In the genomic region with DNA sequence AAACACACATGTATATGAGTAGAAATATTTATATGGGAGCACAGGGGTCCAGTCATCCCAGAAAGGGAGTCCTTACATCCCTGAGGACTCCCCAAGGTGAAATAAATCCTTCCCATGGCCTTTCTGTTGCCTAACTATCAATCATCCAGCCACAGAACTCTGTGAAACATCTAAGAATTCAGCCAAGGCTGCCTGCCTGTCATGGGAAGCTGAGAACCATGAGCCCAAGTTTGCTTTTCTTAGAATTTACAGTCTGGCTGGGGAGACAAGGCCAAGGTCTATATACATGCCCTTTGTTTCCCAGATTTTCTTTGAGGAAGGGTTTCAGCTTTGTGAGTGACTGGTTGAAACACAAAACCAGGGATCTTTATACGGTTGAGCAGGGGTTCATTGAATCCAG, we compare ENCODE assay signal across 13 cellular contexts. TPM values are rescaled to one million over a fixed set of nuclear protein-coding genes. Genes with fewer than 3 reads are reported as not detected.
DNase-seq lines count a peak whose midpoint lies in the region; ATAC-seq and TF ChIP-seq lines count a peak whose summit lies in the region.
"Had no signal": no experiment of that assay in that cellular context is flagged by ENCODE, and none has a peak within 500 bp of the region (broad histone marks: within the 10 kb centered on the region; RNA-seq: fewer than 3 reads in every experiment).

No MANE protein-coding gene starts in this region.

- H3K9me3 Mint-ChIP-seq in dendritic cell treated with granulocyte-macrophage colony-stimulating factor and Interleukin-4, amounts not matched to agents 40 ng/mL and 50 ng/mL, for 4 days = no peaks in the 10 kb centered on the region

- peaks cover 6% of the 10 kb centered on the region for H3K36me3 Mint-ChIP-seq in dendritic cell treated with granulocyte-macrophage colony-stimulating factor and Interleukin-4, amounts not matched to agents 40 ng/mL and 50 ng/mL, for 4 days (ENCODE audit: low read depth)

- TF ChIP-seq POLR2A in testis (IDR thresholded peaks at IDR 0.05) = no peak

- H3K27me3 Mint-ChIP-seq in dendritic cell treated with granulocyte-macrophage colony-stimulating factor and Interleukin-4, amounts not matched to agents 40 ng/mL and 50 ng/mL, for 4 days = peaks cover 20% of the 10 kb centered on the region

- H3K9me3 ChIP-seq in mesodermal cell (ENCODE audit: control insufficient read depth, low read length) (peaks cover 8% of the 10 kb centered on the region), testis (no peaks in the 10 kb centered on the region)

- WGBS in mesodermal cell (ENCODE audit: insufficient coverage in 2 of 2), 2 experiments = 89 to 100% methylated on average over 1 of the region's 1 CpG
- WGBS in testis, 2 donors = 29 to 32% methylated on average over 1 of the region's 1 CpG

- DNase-seq in M059J (ENCODE audit: low read depth) (peak; percentile 47), testis (no peak), T-helper 1 cell (no peak)
- no peak for DNase-seq in stimulated activated CD8-positive, alpha-beta memory T cell treated with anti-CD3 and anti-CD28 coated beads, Interleukin-4, amount 100 ng/mL, for 48 hours
- DNase-seq: NCI-H146, T-helper 9 cell had no signal

- H3K36me3 ChIP-seq in mesodermal cell (ENCODE audit: control insufficient read depth, insufficient read depth, low read length) (peaks cover 12% of the 10 kb centered on the region), testis (ENCODE audit: low read depth, missing control alignments) (no peaks in the 10 kb centered on the region)

- H3K4me1 ChIP-seq in mesodermal cell (ENCODE audit: control insufficient read depth, insufficient read depth, low read length, poor library complexity, severe bottlenecking) (peaks cover 8% of the 10 kb centered on the region), testis (peaks cover 22% of the 10 kb centered on the region)

- no peaks in the 10 kb centered on the region for H3K27me3 ChIP-seq in testis

- peaks cover 72% of the 10 kb centered on the region for H3K4me1 Mint-ChIP-seq in dendritic cell treated with granulocyte-macrophage colony-stimulating factor and Interleukin-4, amounts not matched to agents 40 ng/mL and 50 ng/mL, for 4 days (ENCODE audit: low read depth)

- no peak for TF ChIP-seq CTCF in testis (IDR thresholded peaks at IDR 0.05)

- ATAC-seq in GM18520 (IDR thresholded peaks at IDR 0.05; ENCODE audit: unreplicated experiment) = no peak
- no peak for ATAC-seq in GM21825 (IDR thresholded peaks at IDR 0.05; ENCODE audit: unreplicated experiment)

- H3K4me3 Mint-ChIP-seq in dendritic cell treated with granulocyte-macrophage colony-stimulating factor and Interleukin-4, amounts not matched to agents 40 ng/mL and 50 ng/mL, for 4 days = no peak overlapping the region

- peak overlapping the region; percentile 90 for H3K27ac Mint-ChIP-seq in dendritic cell treated with granulocyte-macrophage colony-stimulating factor and Interleukin-4, amounts not matched to agents 40 ng/mL and 50 ng/mL, for 4 days

- intact Hi-C loops in dendritic cell treated with granulocyte-macrophage colony-stimulating factor and Interleukin-4, amounts not matched to agents 40 ng/mL and 50 ng/mL, for 4 days (cut with micrococcal nuclease) = loop anchor here (5.0 kb wide), 1 partner anchor 38 kb away; a partner anchor contains a TSS
- intact Hi-C loops in testis (cut with DNase I; ENCODE audit: low total_unique reads) = no loop called here

- peak overlapping the region; percentile 46 for H3K27ac ChIP-seq in mesodermal cell (ENCODE audit: low read depth, low read length, severe bottlenecking)
- peak overlapping the region; percentile 28 to 83 for H3K27ac ChIP-seq in testis
- H3K27ac ChIP-seq: HL-60 had no signal

- H3K4me3 ChIP-seq in mesodermal cell (ENCODE audit: extremely low read depth, insufficient read depth, low read length, poor library complexity, severe bottlenecking) = no peak overlapping the region
- H3K4me3 ChIP-seq in testis = no peak overlapping the region

RNA-seq across cellular contexts. Expression of a gene that starts 15.8 kb away (rescaled TPM):
- total RNA-seq in M059J (2014; rRNA removed; shearing (Covaris generic)) = not detected in 2 replicates
- 46.6 TPM for polyA plus RNA-seq in mesodermal cell (2013, experiment 1 of 2)
- 36.6 TPM for polyA plus RNA-seq in mesodermal cell (2013, experiment 2 of 2)
- 1 to 10 TPM; 7.6 to 7.9 TPM for total RNA-seq in testis
- 19.3 TPM for polyA plus RNA-seq in testis (ENCODE audit: insufficient read depth, low read depth, low replicate concordance)
- total RNA-seq: activated CD8-positive, alpha-beta memory T cell treated with anti-CD3 and anti-CD28 coated beads for 36 hours; left colon had no signal

RNA-seq across cellular contexts. Expression of a gene that starts 28.7 kb away (rescaled TPM):
- total RNA-seq in M059J (2014; rRNA removed; shearing (Covaris generic)) = 0.94 and 3.1 TPM in 2 replicates
- 1.1 TPM for polyA plus RNA-seq in mesodermal cell (2013, experiment 1 of 2)
- 0.40 TPM for polyA plus RNA-seq in mesodermal cell (2013, experiment 2 of 2)
- total RNA-seq in testis = 10 to 100 TPM in 1 of 2 donors, 1 to 10 TPM in 1; 6.9 to 10.3 TPM
- 7.6 TPM for polyA plus RNA-seq in testis (ENCODE audit: insufficient read depth, low read depth, low replicate concordance)

RNA-seq across cellular contexts. Expression of a gene that starts 35.9 kb away (rescaled TPM):
- total RNA-seq in M059J (2014; rRNA removed; shearing (Covaris generic)) = 68.1 and 90.9 TPM in 2 replicates
- polyA plus RNA-seq in mesodermal cell (2013, experiment 1 of 2) = 66.0 TPM
- 69.4 TPM for polyA plus RNA-seq in mesodermal cell (2013, experiment 2 of 2)
- total RNA-seq in testis = 10 to 100 TPM; 74.6 to 99.8 TPM
- 85.8 TPM for polyA plus RNA-seq in testis (ENCODE audit: insufficient read depth, low read depth, low replicate concordance)
